In genomic region chr5:35773936-35774335, GRCh38 we compare ENCODE assay signal across 1 cellular context.
TF ChIP-seq lines count a peak whose summit lies in the region.

No MANE protein-coding gene starts in this region.

TF ChIP-seq in GM12878, 131 proteins besides CTCF, POLR2A, EP300 and RAD21 (continued from another document):
- TF ChIP-seq CUX1 (IDR thresholded peaks at IDR 0.05; ENCODE audit: insufficient replicate concordance, low read depth, low read length): no peak
- TF ChIP-seq ASH2L (IDR thresholded peaks at IDR 0.05; ENCODE audit: borderline replicate concordance, low read depth): no peak
- TF ChIP-seq SREBF1 (IDR thresholded peaks at IDR 0.05; ENCODE audit: low read length): no peak
- no peak for TF ChIP-seq PKNOX1 (IDR thresholded peaks at IDR 0.05)
- TF ChIP-seq SIX5 (IDR thresholded peaks at IDR 0.05; ENCODE audit: low read depth, low read length, severe bottlenecking): no peak
- TF ChIP-seq MTA2 (IDR thresholded peaks at IDR 0.05; ENCODE audit: low read depth): no peak
- TF ChIP-seq CHD4 (IDR thresholded peaks at IDR 0.05): no peak
- no peak for TF ChIP-seq HDAC2 (IDR thresholded peaks at IDR 0.05)
- TF ChIP-seq ZNF207 (IDR thresholded peaks at IDR 0.05; ENCODE audit: borderline replicate concordance): no peak
